In genomic region chr1:244052011-244052727, GRCh38 we compare ENCODE assay signal across 10 cellular contexts. TPM values are rescaled to one million over a fixed set of nuclear protein-coding genes. Genes with fewer than 3 reads are reported as not detected.
DNase-seq lines count a peak whose midpoint lies in the region; ATAC-seq, FAIRE-seq and TF ChIP-seq lines count a peak whose summit lies in the region.
"Had no signal": no experiment of that assay in that cellular context is flagged by ENCODE, and none has a peak within 500 bp of the region (broad histone marks: within the 10 kb centered on the region; RNA-seq: fewer than 3 reads in every experiment).

No MANE protein-coding gene starts in this region.

- ATAC-seq in K562 = no peak
- no peak for ATAC-seq in GM18868 (IDR thresholded peaks at IDR 0.05; ENCODE audit: unreplicated experiment)
- no peak for ATAC-seq in activated CD8-positive, alpha-beta T cell treated with anti-CD3 and anti-CD28 coated beads, Interleukin-2, amount 10 ng/mL, durations not matched to agents 7 days and 5 days

- no peak for TF ChIP-seq EP300 in K562 (IDR thresholded peaks at IDR 0.05; ENCODE audit: low read length)

- H3K9ac ChIP-seq in K562 (ENCODE audit: insufficient read depth in 1 of 2, low read depth in 2 of 2, low read length in 2 of 2) = no peak overlapping the region
- no peak overlapping the region for H3K9ac ChIP-seq in parathyroid adenoma

- no peak for FAIRE-seq in K562 (lab: Jason Lieb, UNC)
- FAIRE-seq: H1 had no signal

- H3K36me3 ChIP-seq in K562 (ENCODE audit: control insufficient read depth, insufficient read depth, low read length) = no peaks in the 10 kb centered on the region
- H3K36me3 ChIP-seq in parathyroid adenoma (ENCODE audit: control insufficient read depth, insufficient read depth, low read length) = no peaks in the 10 kb centered on the region
- H3K36me3 ChIP-seq in thyroid gland = peaks cover 16 to 22% of the 10 kb centered on the region in 2 donors

- H3K27me3 Mint-ChIP-seq in activated CD8-positive, alpha-beta T cell treated with anti-CD3 and anti-CD28 coated beads, Interleukin-2, amount 10 ng/mL, durations not matched to agents 7 days and 5 days (ENCODE audit: low read depth) = peaks cover 13% of the 10 kb centered on the region

- peak; percentile 48 for DNase-seq in G401 (ENCODE audit: low spot score)
- peak; percentile 6 for DNase-seq in NCI-H2171 (lab: John Stamatoyannopoulos, UW)
- DNase-seq in K562 (ENCODE audit: extremely low read depth in 1 of 4, low spot score in 3 of 4) = no peak
- DNase-seq in thyroid gland = no peak
- DNase-seq in stimulated activated CD4-positive, alpha-beta T cell treated with anti-CD3 and anti-CD28 coated beads, Interleukin-2, amount 100 ng/mL, for 48 hours = no peak
- no peak for DNase-seq in activated CD8-positive, alpha-beta T cell treated with anti-CD3 and anti-CD28 coated beads, Interleukin-2, amount 10 ng/mL, durations not matched to agents 7 days and 5 days

- peaks cover 3% of the 10 kb centered on the region for H3K9me1 ChIP-seq in K562 (ENCODE audit: control insufficient read depth, insufficient read depth, low read length)

- H4K20me1 ChIP-seq in K562 (replicated peaks; ENCODE audit: control insufficient read depth, insufficient read depth, low read length) = peaks cover 15% of the 10 kb centered on the region; the same call in 1 of the 2 replicates

- no peak for TF ChIP-seq RAD21 in K562 (CRISPR knock-in tag; conservative IDR thresholded peaks at IDR 0.05 in 1 of 2, IDR thresholded peaks at IDR 0.05 in 1 of 2)

- H3K79me2 ChIP-seq in K562 (ENCODE audit: control insufficient read depth, insufficient read depth, low read length) (no peaks in the 10 kb centered on the region), parathyroid adenoma (no peaks in the 10 kb centered on the region)

- H3K9me3 Mint-ChIP-seq in activated CD8-positive, alpha-beta T cell treated with anti-CD3 and anti-CD28 coated beads, Interleukin-2, amount 10 ng/mL, durations not matched to agents 7 days and 5 days (ENCODE audit: insufficient read depth) = no peaks in the 10 kb centered on the region

- H3K36me3 Mint-ChIP-seq in activated CD8-positive, alpha-beta T cell treated with anti-CD3 and anti-CD28 coated beads, Interleukin-2, amount 10 ng/mL, durations not matched to agents 7 days and 5 days (ENCODE audit: low read depth) = peaks cover 16% of the 10 kb centered on the region

- TF ChIP-seq CTCF in K562 (IDR thresholded peaks at IDR 0.05 in 2 of 3, conservative IDR thresholded peaks at IDR 0.05 in 1 of 3; ENCODE audit: insufficient read depth in 2 of 3, low read depth in 1 of 3, low read length in 3 of 3) (no peak), parathyroid adenoma (IDR thresholded peaks at IDR 0.05) (no peak), thyroid gland (IDR thresholded peaks at IDR 0.05) (no peak)

- H3K9me3 ChIP-seq in K562 (replicated peaks; ENCODE audit: control insufficient read depth, insufficient read depth, low read depth, low read length) (no peaks in the 10 kb centered on the region), parathyroid adenoma (ENCODE audit: control insufficient read depth, low read length) (no peaks in the 10 kb centered on the region), thyroid gland (no peaks in the 10 kb centered on the region)
- H3K9me3 ChIP-seq: suprapubic skin had no signal

- no peak overlapping the region for H3K27ac ChIP-seq in K562 (ENCODE audit: extremely low read depth, low read depth, low read length)
- no peak overlapping the region for H3K27ac ChIP-seq in parathyroid adenoma
- H3K27ac ChIP-seq in thyroid gland = no peak overlapping the region
- H3K27ac ChIP-seq: suprapubic skin had no signal

- intact Hi-C loops in K562 (cut with micrococcal nuclease) = no loop called here
- intact Hi-C loops in thyroid gland (cut with DNase I) = loop anchor here (10.0 kb wide), 1 partner anchor 223 kb away; no protein-coding TSS in a partner anchor

- peaks cover 18% of the 10 kb centered on the region for H3K4me1 Mint-ChIP-seq in activated CD8-positive, alpha-beta T cell treated with anti-CD3 and anti-CD28 coated beads, Interleukin-2, amount 10 ng/mL, durations not matched to agents 7 days and 5 days (ENCODE audit: low read depth)

- TF ChIP-seq POLR2A in K562 (conservative IDR thresholded peaks at IDR 0.05) (no peak), thyroid gland (IDR thresholded peaks at IDR 0.05) (no peak)

- POLR2A ChIA-PET in K562 (lab: Yijun Ruan, JAX) = interaction anchor here (0.6 to 1.1 kb wide), 4 partner anchors 11 to 228 kb away, joined by 3 to 4 read pairs (median 3); no protein-coding TSS in a partner anchor
- POLR2A ChIA-PET in activated CD8-positive, alpha-beta T cell treated with anti-CD3 and anti-CD28 coated beads, Interleukin-2, amount 10 ng/mL, durations not matched to agents 7 days and 5 days (lab: Charles Lee) = interaction anchor here (1.4 kb wide), 1 partner anchor 16 kb away, joined by 4 read pairs; no protein-coding TSS in a partner anchor

- 4% methylated on average over 5 of the region's 5 CpGs for WGBS in K562 (ENCODE audit: insufficient coverage, low coverage, missing lambda C conversion rate)
- 76% methylated on average over 5 of the region's 5 CpGs for WGBS in thyroid gland, 2 donors

- in situ Hi-C loops in G401 (cut with HindIII; ENCODE audit: low sequenced_read_pairs) (no loop called here), K562 (cut with MboI) (no loop called here)

- BruUV-seq in K562 (replicated peaks; lab: Mats Ljungman, UMichigan) = no TSS peak

- H3K4me3 Mint-ChIP-seq in activated CD8-positive, alpha-beta T cell treated with anti-CD3 and anti-CD28 coated beads, Interleukin-2, amount 10 ng/mL, durations not matched to agents 7 days and 5 days = no peak overlapping the region

- H3K4me1 ChIP-seq in K562 (replicated peaks in 1 of 2; ENCODE audit: control insufficient read depth in 2 of 2, insufficient read depth in 2 of 2, low read length in 2 of 2) (peaks cover 9 to 16% of the 10 kb centered on the region in 2 experiments), parathyroid adenoma (no peaks in the 10 kb centered on the region), thyroid gland (peaks cover 6 to 8% of the 10 kb centered on the region in 2 donors)

- H2AFZ ChIP-seq in K562 (ENCODE audit: low read depth, low read length) (no peak overlapping the region), parathyroid adenoma (no peak overlapping the region)

- no peak overlapping the region for H3K27ac Mint-ChIP-seq in activated CD8-positive, alpha-beta T cell treated with anti-CD3 and anti-CD28 coated beads, Interleukin-2, amount 10 ng/mL, durations not matched to agents 7 days and 5 days

- H3K27me3 ChIP-seq in K562 (ENCODE audit: control insufficient read depth in 2 of 2, insufficient read depth in 2 of 2, low read length in 2 of 2) = peaks cover 19 to 22% of the 10 kb centered on the region in 2 experiments
- H3K27me3 ChIP-seq in parathyroid adenoma (ENCODE audit: control insufficient read depth, insufficient read depth, low read length) = no peaks in the 10 kb centered on the region
- H3K27me3 ChIP-seq in thyroid gland = no peaks in the 10 kb centered on the region
- H3K27me3 ChIP-seq: suprapubic skin had no signal

- H3K4me3 ChIP-seq in K562 (no peak overlapping the region), parathyroid adenoma (ENCODE audit: low read depth, low read length) (no peak overlapping the region), thyroid gland (replicated peaks in 1 of 3) (no peak overlapping the region)
- H3K4me3 ChIP-seq: suprapubic skin had no signal

- CTCF ChIA-PET in K562 (lab: Yijun Ruan, JAX; ENCODE audit: low intra/inter-chr PET ratio) = no interaction called here
- CTCF ChIA-PET in activated CD8-positive, alpha-beta T cell treated with anti-CD3 and anti-CD28 coated beads, Interleukin-2, amount 10 ng/mL, durations not matched to agents 7 days and 5 days (lab: Charles Lee) = interaction anchor here (1.9 to 2.0 kb wide), 2 partner anchors 221 kb away, joined by 5 to 6 read pairs; no protein-coding TSS in a partner anchor

- H3K4me2 ChIP-seq in K562 (ENCODE audit: insufficient read depth, low read length) (no peak overlapping the region), parathyroid adenoma (ENCODE audit: low read length) (peak overlapping the region; percentile 39)

TF ChIP-seq in K562, 482 proteins besides CTCF, POLR2A, EP300 and RAD21 (continues in another document):
- TF ChIP-seq MXI1 (IDR thresholded peaks at IDR 0.05; ENCODE audit: low read depth, low read length) (no peak), CBFA2T2 (conservative IDR thresholded peaks at IDR 0.05) (0 out of 2 replicates have a peak, but pooled peaks have one; percentile 15), SIRT6 (IDR thresholded peaks at IDR 0.05; ENCODE audit: low read depth, low read length) (no peak), MAZ (CRISPR knock-in tag; conservative IDR thresholded peaks at IDR 0.05 in 1 of 2, IDR thresholded peaks at IDR 0.05 in 1 of 2) (no peak)

RNA-seq across cellular contexts. Expression of gene ZBTB18, which starts 1.1 kb away (rescaled TPM):
- total RNA-seq in G401 (2014; rRNA removed; shearing (Covaris generic)) = 0.74 and 3.1 TPM in 2 replicates
- 4.1 and 7.6 TPM in 2 replicates for total RNA-seq in K562 (2011; cell fraction: chromatin; rRNA removed; ENCODE audit: low replicate concordance)
- total RNA-seq in K562 (2011; cell fraction: nucleolus; rRNA removed) = 3.3 and 4.6 TPM in 2 replicates
- 4.4 and 4.8 TPM in 2 replicates for total RNA-seq in K562 (2011; cell fraction: nucleoplasm; rRNA removed)
- total RNA-seq in K562 (2014; rRNA removed) (1.4 and 1.5 TPM in 2 replicates), K562 (2014; rRNA removed; fragmentation: Illumina TruSeq; extraction: Trizol) (1.6 and 2.0 TPM in 2 replicates), K562 (2015; rRNA removed; fragmentation: Illumina TruSeq; extraction: Trizol) (1.6 and 1.7 TPM in 2 replicates), K562 (2021) (2.1 and 2.2 TPM in 2 replicates), thyroid gland (10 to 100 TPM; 15.5 to 20.6 (median 18.3) TPM)
- polyA plus RNA-seq in K562 (2011; rRNA removed) (2.6 TPM in 2 replicates), K562 (2014; fragmentation: Illumina TruSeq; extraction: Trizol) (1.6 TPM in 2 replicates), K562 (2014; fragmentation: Nextera tagmentation; extraction: Ambion mirVana) (under 1 TPM; 0.13 to 0.24 TPM), K562 (2014; rRNA removed) (1.7 and 1.8 TPM in 2 replicates)
- 1.6 and 1.8 TPM in 2 replicates for polyA plus RNA-seq in K562 (2011; cell fraction: cytosol; rRNA removed)
- polyA plus RNA-seq in K562 (2011; cell fraction: nucleus; rRNA removed) = 6.9 and 7.8 TPM in 2 replicates
- polyA plus RNA-seq in K562 (2012) = 1.3 and 1.4 TPM in 2 replicates
- 3.7 and 4.1 TPM in 2 replicates for polyA minus RNA-seq in K562 (2011; rRNA and poly(A)+ RNA removed)
- polyA minus RNA-seq in K562 (2011; cell fraction: cytosol; rRNA and poly(A)+ RNA removed) = 1.7 and 2.6 TPM in 2 replicates
- polyA minus RNA-seq in K562 (2011; cell fraction: nucleus; rRNA and poly(A)+ RNA removed) = 2.6 and 4.3 TPM in 2 replicates
- 10 to 100 TPM; 11.0 to 11.7 TPM for total RNA-seq in activated CD8-positive, alpha-beta T cell treated with anti-CD3 and anti-CD28 coated beads, Interleukin-2, amount 10 ng/mL, durations not matched to agents 7 days and 5 days

Comparison
In these comparisons a context has a peak if more than half of its experiments do, and no peak if none do; other contexts are left out.
1. DNase-seq: peak in G401 (single experiment) and NCI-H2171 (single experiment); none in K562 (0 of 4), thyroid gland (0 of 2), stimulated activated CD4-positive, alpha-beta T cell treated with anti-CD3 and anti-CD28 coated beads, Interleukin-2, amount 100 ng/mL, for 48 hours (0 of 2) and activated CD8-positive, alpha-beta T cell treated with anti-CD3 and anti-CD28 coated beads, Interleukin-2, amount 10 ng/mL, durations not matched to agents 7 days and 5 days (single experiment).